Comparison of ENCODE assay signal across 26 cellular contexts in the genomic region with DNA sequence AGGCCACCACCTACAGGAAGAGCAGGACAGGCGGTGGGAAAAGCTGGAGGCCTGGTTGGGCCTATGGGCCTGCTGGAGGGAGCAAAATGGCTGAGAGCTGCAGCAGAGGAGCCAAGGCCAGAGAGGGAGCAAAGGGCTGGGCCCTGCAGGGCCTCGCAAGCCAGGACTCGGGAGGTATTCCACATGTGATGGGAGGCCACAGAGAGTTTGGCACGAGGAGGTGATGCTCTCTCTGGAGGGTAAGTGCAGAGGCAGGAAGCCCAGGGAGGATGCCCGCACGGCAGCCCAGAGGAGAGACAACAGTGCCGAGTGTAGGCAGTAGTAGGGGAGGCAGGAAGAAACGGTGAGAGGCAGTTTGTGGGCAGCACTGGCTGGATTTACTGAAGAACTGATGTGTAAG.
"Had no signal": no experiment of that assay in that cellular context is flagged by ENCODE, and none has a peak within 500 bp of the region (broad histone marks: within the 10 kb centered on the region; RNA-seq: fewer than 3 reads in every experiment).

No MANE protein-coding gene starts in this region.

- H3K4me3 Mint-ChIP-seq: activated CD8-positive, alpha-beta memory T cell treated with anti-CD3 and anti-CD28 coated beads, Interleukin-2, amount 10 ng/mL, durations not matched to agents 7 days and 5 days; activated naive CD8-positive, alpha-beta T cell treated with anti-CD3 and anti-CD28 coated beads, Interleukin-2, amount 50 U/mL, for 24 hours; activated T-cell treated with anti-CD3 and anti-CD28 coated beads, Interleukin-2, amount 50 U/mL, for 24 hours; activated T-helper 1 cell treated with anti-CD3 and anti-CD28 coated beads, Interleukin-12 subunit alpha, Interleukin-12 subunit beta, Interleukin-2, Interleukin-4 antibody, amounts not matched to agents 30 ng/mL and 10 ng/mL and 1 ng/mL, durations not matched to agents 14 hours and 24 hours and 36 hours; brain had no signal

- ATAC-seq: activated CD8-positive, alpha-beta memory T cell treated with anti-CD3 and anti-CD28 coated beads, Interleukin-2, amount 10 ng/mL, durations not matched to agents 7 days and 5 days; activated naive CD4-positive, alpha-beta T cell treated with anti-CD3 and anti-CD28 coated beads, Interleukin-2, amount 50 U/mL, for 72 hours; activated naive CD8-positive, alpha-beta T cell treated with anti-CD3 and anti-CD28 coated beads, Interleukin-2, amount 50 U/mL, for 24 hours; T-helper 17 cell had no signal

- H3K36me3 Mint-ChIP-seq: brain had no signal

- H3K27ac ChIP-seq: VCaP had no signal

- DNase-seq: activated CD4-positive, alpha-beta T cell treated with anti-CD3 and anti-CD28 coated beads for 4 hours; activated CD4-positive, alpha-beta T cell treated with anti-CD3 and anti-CD28 coated beads, Interleukin-2, amount 50 U/mL, for 48 hours; activated CD8-positive, alpha-beta memory T cell treated with anti-CD3 and anti-CD28 coated beads, Interleukin-2, amount 10 ng/mL, durations not matched to agents 7 days and 5 days; activated effector memory CD4-positive, alpha-beta T cell treated with anti-CD3 and anti-CD28 coated beads, Interleukin-2, amount 50 U/mL, for 16 hours; activated naive CD4-positive, alpha-beta T cell treated with Interleukin-2 at 50 U/mL for 16 hours; activated naive CD8-positive, alpha-beta T cell treated with anti-CD3 and anti-CD28 coated beads, Interleukin-2, amount 50 U/mL, for 24 hours; activated T-cell treated with anti-CD3 and anti-CD28 coated beads, Interleukin-2, amount 50 U/mL, for 24 hours; amniotic stem cell; Kasumi-1; KBM-7; NCI-H1105 treated with DMSO at 0.1 percent for 48 hours; NCI-H1436 treated with DMSO at 0.1 percent for 48 hours; NCI-H187; NCI-H2081; NCI-H446; NCI-H524; SHP77; T-helper 17 cell; T-helper 9 cell had no signal

- H3K27ac Mint-ChIP-seq: activated CD8-positive, alpha-beta memory T cell treated with anti-CD3 and anti-CD28 coated beads, Interleukin-2, amount 10 ng/mL, durations not matched to agents 7 days and 5 days; activated naive CD4-positive, alpha-beta T cell treated with anti-CD3 and anti-CD28 coated beads, Interleukin-2, amount 50 U/mL, for 72 hours; activated naive CD8-positive, alpha-beta T cell treated with anti-CD3 and anti-CD28 coated beads, Interleukin-2, amount 50 U/mL, for 24 hours; activated T-cell treated with anti-CD3 and anti-CD28 coated beads, Interleukin-2, amount 50 U/mL, for 24 hours; activated T-helper 1 cell treated with anti-CD3 and anti-CD28 coated beads, Interleukin-12 subunit alpha, Interleukin-12 subunit beta, Interleukin-2, Interleukin-4 antibody, amounts not matched to agents 30 ng/mL and 10 ng/mL and 1 ng/mL, durations not matched to agents 14 hours and 24 hours and 36 hours; brain; T-helper 17 cell had no signal

- FAIRE-seq: astrocyte, RCC 7860, TTC549 had no signal

- H3K9me3 Mint-ChIP-seq: activated naive CD4-positive, alpha-beta T cell treated with anti-CD3 and anti-CD28 coated beads, Interleukin-2, amount 50 U/mL, for 72 hours; activated naive CD8-positive, alpha-beta T cell treated with anti-CD3 and anti-CD28 coated beads, Interleukin-2, amount 50 U/mL, for 24 hours; activated T-cell treated with anti-CD3 and anti-CD28 coated beads, Interleukin-2, amount 50 U/mL, for 24 hours; activated T-helper 1 cell treated with anti-CD3 and anti-CD28 coated beads, Interleukin-12 subunit alpha, Interleukin-12 subunit beta, Interleukin-2, Interleukin-4 antibody, amounts not matched to agents 30 ng/mL and 10 ng/mL and 1 ng/mL, durations not matched to agents 14 hours and 24 hours and 36 hours; brain had no signal

- H3K27me3 Mint-ChIP-seq: activated CD8-positive, alpha-beta memory T cell treated with anti-CD3 and anti-CD28 coated beads, Interleukin-2, amount 10 ng/mL, durations not matched to agents 7 days and 5 days; activated naive CD8-positive, alpha-beta T cell treated with anti-CD3 and anti-CD28 coated beads, Interleukin-2, amount 50 U/mL, for 24 hours; activated T-cell treated with anti-CD3 and anti-CD28 coated beads, Interleukin-2, amount 50 U/mL, for 24 hours; brain; T-helper 17 cell had no signal
